ENCODE assay signal across 1 cellular context in genomic region chr4:186627226-186627865, GRCh38.
TF ChIP-seq lines count a peak whose summit lies in the region.

No MANE protein-coding gene starts in this region.

TF ChIP-seq in GM23338, 12 proteins besides CTCF, POLR2A, EP300 and RAD21 (continued from another document):
- no peak for TF ChIP-seq REST (IDR thresholded peaks at IDR 0.05; ENCODE audit: unreplicated experiment)
- TF ChIP-seq ZNF114 (CRISPR knock-in tag; IDR thresholded peaks at IDR 0.05) = no peak
- TF ChIP-seq NANOG (IDR thresholded peaks at IDR 0.05; ENCODE audit: borderline replicate concordance) = no peak
